ENCODE assay signal across 17 cellular contexts in the genomic region with DNA sequence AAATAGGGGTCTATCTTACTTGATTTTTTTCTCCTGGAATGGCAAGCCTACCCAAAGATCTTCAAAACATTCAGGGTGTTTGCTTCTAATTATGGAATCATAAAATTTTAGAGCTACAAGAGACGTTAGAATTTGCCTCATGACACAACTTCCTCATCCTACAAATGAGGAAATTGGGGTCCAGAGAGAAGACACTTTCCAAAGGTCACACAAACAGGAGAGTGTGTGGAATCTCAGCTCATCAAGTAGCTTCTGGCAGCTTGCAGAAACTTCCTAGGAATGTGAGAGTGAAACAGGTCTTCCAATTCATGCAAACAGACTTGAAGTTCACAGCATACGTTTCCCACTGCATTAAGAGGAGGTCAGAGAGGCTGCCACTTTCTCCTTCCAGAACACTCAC.
"Had no signal": no experiment of that assay in that cellular context is flagged by ENCODE, and none has a peak within 500 bp of the region (broad histone marks: within the 10 kb centered on the region; RNA-seq: fewer than 3 reads in every experiment).

No MANE protein-coding gene starts in this region.

- ATAC-seq: activated CD8-positive, alpha-beta T cell treated with anti-CD3 and anti-CD28 coated beads, Interleukin-2, amount 10 ng/mL, durations not matched to agents 7 days and 5 days; body of pancreas; heart right ventricle; left cardiac atrium; lower lobe of right lung; naive thymus-derived CD8-positive, alpha-beta T cell; sciatic nerve; stimulated activated effector memory CD8-positive, alpha-beta T cell treated with anti-CD3 and anti-CD28 coated beads, Interleukin-12 subunit alpha, Interleukin-12 subunit beta, amount 100 ng/mL, for 72 hours had no signal

- DNase-seq: activated CD4-positive, alpha-beta T cell treated with anti-CD3 and anti-CD28 coated beads, Interleukin-2, amount 50 U/mL, for 1 hour; activated CD4-positive, CD25-positive, alpha-beta regulatory T cell treated with anti-CD3 and anti-CD28 coated beads, Interleukin-2, amount 50 U/mL, for 72 hours; activated CD8-positive, alpha-beta T cell treated with anti-CD3 and anti-CD28 coated beads, Interleukin-2, amount 10 ng/mL, durations not matched to agents 7 days and 5 days; activated gamma-delta T cell treated with Interleukin-2 at 50 U/mL for 16 hours; anterior cingulate cortex; body of pancreas; heart right ventricle; islet precursor cell; left cardiac atrium; lower lobe of right lung; naive thymus-derived CD8-positive, alpha-beta T cell; small intestine; stimulated activated CD4-positive, alpha-beta T cell treated with anti-CD3 and anti-CD28 coated beads, Interleukin-2, amount 100 ng/mL, for 24 hours; stomach; WERI-Rb-1 had no signal
